ENCODE assay signal across 1 cellular context in the genomic region with DNA sequence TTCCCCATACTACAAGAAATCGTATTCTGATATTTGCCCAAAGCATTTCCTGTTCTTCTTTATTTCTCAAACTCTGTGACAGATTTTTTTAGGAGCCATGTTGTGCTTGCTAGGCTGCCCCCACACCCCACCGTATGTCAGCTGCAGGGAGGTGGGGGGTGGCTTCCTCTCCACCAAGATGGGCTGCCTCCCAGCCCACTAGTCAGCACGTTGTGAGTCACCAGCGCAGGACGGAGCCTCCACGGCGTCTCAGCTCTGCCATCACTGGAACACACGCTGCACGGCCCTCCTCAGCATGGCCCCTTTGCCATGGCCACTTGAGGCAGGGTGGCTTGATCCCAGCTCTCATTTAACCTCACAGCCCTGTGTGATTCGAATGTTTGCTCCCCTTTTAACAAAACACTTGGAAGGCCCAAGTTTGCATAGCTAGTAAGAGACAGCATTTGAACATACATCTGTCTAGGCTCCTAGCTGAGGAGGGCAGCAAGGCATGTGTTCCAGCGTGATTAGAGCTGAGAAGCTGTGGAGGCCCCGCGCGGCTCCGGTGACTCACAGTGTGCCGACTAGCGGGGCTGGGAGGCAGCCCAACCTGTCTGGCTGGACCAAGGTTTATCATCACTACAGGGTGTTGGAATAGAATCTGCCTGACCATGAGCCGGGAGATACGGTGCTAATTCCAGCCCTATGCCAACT.
TF ChIP-seq lines count a peak whose summit lies in the region.

No MANE protein-coding gene starts in this region.

TF ChIP-seq in GM23338, 12 proteins besides CTCF, POLR2A, EP300 and RAD21 (continued from another document):
- TF ChIP-seq, protein P1, sequence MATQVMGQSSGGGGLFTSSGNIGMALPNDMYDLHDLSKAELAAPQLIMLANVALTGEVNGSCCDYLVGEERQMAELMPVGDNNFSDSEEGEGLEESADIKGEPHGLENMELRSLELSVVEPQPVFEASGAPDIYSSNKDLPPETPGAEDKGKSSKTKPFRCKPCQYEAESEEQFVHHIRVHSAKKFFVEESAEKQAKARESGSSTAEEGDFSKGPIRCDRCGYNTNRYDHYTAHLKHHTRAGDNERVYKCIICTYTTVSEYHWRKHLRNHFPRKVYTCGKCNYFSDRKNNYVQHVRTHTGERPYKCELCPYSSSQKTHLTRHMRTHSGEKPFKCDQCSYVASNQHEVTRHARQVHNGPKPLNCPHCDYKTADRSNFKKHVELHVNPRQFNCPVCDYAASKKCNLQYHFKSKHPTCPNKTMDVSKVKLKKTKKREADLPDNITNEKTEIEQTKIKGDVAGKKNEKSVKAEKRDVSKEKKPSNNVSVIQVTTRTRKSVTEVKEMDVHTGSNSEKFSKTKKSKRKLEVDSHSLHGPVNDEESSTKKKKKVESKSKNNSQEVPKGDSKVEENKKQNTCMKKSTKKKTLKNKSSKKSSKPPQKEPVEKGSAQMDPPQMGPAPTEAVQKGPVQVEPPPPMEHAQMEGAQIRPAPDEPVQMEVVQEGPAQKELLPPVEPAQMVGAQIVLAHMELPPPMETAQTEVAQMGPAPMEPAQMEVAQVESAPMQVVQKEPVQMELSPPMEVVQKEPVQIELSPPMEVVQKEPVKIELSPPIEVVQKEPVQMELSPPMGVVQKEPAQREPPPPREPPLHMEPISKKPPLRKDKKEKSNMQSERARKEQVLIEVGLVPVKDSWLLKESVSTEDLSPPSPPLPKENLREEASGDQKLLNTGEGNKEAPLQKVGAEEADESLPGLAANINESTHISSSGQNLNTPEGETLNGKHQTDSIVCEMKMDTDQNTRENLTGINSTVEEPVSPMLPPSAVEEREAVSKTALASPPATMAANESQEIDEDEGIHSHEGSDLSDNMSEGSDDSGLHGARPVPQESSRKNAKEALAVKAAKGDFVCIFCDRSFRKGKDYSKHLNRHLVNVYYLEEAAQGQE (IDR thresholded peaks at IDR 0.05; ENCODE audit: unreplicated experiment): no peak
- TF ChIP-seq, protein P2, sequence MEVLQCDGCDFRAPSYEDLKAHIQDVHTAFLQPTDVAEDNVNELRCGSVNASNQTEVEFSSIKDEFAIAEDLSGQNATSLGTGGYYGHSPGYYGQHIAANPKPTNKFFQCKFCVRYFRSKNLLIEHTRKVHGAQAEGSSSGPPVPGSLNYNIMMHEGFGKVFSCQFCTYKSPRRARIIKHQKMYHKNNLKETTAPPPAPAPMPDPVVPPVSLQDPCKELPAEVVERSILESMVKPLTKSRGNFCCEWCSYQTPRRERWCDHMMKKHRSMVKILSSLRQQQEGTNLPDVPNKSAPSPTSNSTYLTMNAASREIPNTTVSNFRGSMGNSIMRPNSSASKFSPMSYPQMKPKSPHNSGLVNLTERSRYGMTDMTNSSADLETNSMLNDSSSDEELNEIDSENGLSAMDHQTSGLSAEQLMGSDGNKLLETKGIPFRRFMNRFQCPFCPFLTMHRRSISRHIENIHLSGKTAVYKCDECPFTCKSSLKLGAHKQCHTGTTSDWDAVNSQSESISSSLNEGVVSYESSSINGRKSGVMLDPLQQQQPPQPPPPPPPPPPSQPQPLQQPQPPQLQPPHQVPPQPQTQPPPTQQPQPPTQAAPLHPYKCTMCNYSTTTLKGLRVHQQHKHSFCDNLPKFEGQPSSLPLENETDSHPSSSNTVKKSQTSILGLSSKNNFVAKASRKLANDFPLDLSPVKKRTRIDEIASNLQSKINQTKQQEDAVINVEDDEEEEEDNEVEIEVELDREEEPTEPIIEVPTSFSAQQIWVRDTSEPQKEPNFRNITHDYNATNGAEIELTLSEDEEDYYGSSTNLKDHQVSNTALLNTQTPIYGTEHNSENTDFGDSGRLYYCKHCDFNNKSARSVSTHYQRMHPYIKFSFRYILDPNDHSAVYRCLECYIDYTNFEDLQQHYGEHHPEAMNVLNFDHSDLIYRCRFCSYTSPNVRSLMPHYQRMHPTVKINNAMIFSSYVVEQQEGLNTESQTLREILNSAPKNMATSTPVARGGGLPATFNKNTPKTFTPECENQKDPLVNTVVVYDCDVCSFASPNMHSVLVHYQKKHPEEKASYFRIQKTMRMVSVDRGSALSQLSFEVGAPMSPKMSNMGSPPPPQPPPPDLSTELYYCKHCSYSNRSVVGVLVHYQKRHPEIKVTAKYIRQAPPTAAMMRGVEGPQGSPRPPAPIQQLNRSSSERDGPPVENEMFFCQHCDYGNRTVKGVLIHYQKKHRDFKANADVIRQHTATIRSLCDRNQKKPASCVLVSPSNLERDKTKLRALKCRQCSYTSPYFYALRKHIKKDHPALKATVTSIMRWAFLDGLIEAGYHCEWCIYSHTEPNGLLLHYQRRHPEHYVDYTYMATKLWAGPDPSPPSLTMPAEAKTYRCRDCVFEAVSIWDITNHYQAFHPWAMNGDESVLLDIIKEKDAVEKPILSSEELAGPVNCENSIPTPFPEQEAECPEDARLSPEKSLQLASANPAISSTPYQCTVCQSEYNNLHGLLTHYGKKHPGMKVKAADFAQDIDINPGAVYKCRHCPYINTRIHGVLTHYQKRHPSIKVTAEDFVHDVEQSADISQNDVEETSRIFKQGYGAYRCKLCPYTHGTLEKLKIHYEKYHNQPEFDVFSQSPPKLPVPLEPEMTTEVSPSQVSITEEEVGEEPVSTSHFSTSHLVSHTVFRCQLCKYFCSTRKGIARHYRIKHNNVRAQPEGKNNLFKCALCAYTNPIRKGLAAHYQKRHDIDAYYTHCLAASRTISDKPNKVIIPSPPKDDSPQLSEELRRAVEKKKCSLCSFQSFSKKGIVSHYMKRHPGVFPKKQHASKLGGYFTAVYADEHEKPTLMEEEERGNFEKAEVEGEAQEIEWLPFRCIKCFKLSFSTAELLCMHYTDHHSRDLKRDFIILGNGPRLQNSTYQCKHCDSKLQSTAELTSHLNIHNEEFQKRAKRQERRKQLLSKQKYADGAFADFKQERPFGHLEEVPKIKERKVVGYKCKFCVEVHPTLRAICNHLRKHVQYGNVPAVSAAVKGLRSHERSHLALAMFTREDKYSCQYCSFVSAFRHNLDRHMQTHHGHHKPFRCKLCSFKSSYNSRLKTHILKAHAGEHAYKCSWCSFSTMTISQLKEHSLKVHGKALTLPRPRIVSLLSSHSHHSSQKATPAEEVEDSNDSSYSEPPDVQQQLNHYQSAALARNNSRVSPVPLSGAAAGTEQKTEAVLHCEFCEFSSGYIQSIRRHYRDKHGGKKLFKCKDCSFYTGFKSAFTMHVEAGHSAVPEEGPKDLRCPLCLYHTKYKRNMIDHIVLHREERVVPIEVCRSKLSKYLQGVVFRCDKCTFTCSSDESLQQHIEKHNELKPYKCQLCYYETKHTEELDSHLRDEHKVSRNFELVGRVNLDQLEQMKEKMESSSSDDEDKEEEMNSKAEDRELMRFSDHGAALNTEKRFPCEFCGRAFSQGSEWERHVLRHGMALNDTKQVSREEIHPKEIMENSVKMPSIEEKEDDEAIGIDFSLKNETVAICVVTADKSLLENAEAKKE (CRISPR knock-in tag; IDR thresholded peaks at IDR 0.05): no peak
- TF ChIP-seq ZNF331 (CRISPR knock-in tag; IDR thresholded peaks at IDR 0.05; ENCODE audit: low read depth): no peak
- no peak for TF ChIP-seq CREB1 (CRISPR knock-in tag; IDR thresholded peaks at IDR 0.05; ENCODE audit: low read depth)
- no peak for TF ChIP-seq STAT1 (IDR thresholded peaks at IDR 0.05; ENCODE audit: unreplicated experiment)
- no peak for TF ChIP-seq NANOG (IDR thresholded peaks at IDR 0.05; ENCODE audit: borderline replicate concordance)
